In genomic region chr5:172910828-172911627, GRCh38 we compare ENCODE assay signal across 8 cellular contexts. TPM values are rescaled to one million over a fixed set of nuclear protein-coding genes. Genes with fewer than 3 reads are reported as not detected.
DNase-seq lines count a peak whose midpoint lies in the region; ATAC-seq and TF ChIP-seq lines count a peak whose summit lies in the region.

No MANE protein-coding gene starts in this region.

- DNase-seq in Caki2 (ENCODE audit: low read depth) (peak; percentile 100), SJCRH30 (peak; percentile 48 to 50), esophagus muscularis mucosa (ENCODE audit: extremely low spot score) (peak; percentile 97), neural progenitor cell (ENCODE audit: low spot score) (peak; percentile 31), GM19238 (ENCODE audit: insufficient read length, low spot score) (no peak), NCI-H1092 treated with DMSO at 0.1 percent for 48 hours (lab: John Stamatoyannopoulos, UW) (no peak)

- no peak for TF ChIP-seq EP300 in esophagus muscularis mucosa (IDR thresholded peaks at IDR 0.05)

- H3K4me3 ChIP-seq in SJCRH30 (no peak overlapping the region), esophagus muscularis mucosa (no peak overlapping the region), neural progenitor cell (no peak overlapping the region)

- H3K79me2 ChIP-seq in neural progenitor cell (ENCODE audit: low read depth), result no peaks in the 10 kb centered on the region

- no peaks in the 10 kb centered on the region for H3F3A ChIP-seq in neural progenitor cell (ENCODE audit: low read depth)

- WGBS in esophagus muscularis mucosa, result 57% methylated on average over 7 of the region's 9 CpGs

- H3K9me3 ChIP-seq in SJCRH30 (replicated peaks) (no peaks in the 10 kb centered on the region), esophagus muscularis mucosa (no peaks in the 10 kb centered on the region), neural progenitor cell (ENCODE audit: low read depth) (no peaks in the 10 kb centered on the region)

- peaks cover 8% of the 10 kb centered on the region for H3K4me1 ChIP-seq in SJCRH30
- peaks cover 21 to 39% (median 33%) of the 10 kb centered on the region in 4 donors for H3K4me1 ChIP-seq in esophagus muscularis mucosa
- peaks cover 7% of the 10 kb centered on the region for H3K4me1 ChIP-seq in neural progenitor cell

- H3K27me3 ChIP-seq in SJCRH30, result no peaks in the 10 kb centered on the region
- H3K27me3 ChIP-seq in esophagus muscularis mucosa, result no peaks in the 10 kb centered on the region
- H3K27me3 ChIP-seq in neural progenitor cell, result no peaks in the 10 kb centered on the region

- no peak overlapping the region for H3K4me3 Mint-ChIP-seq in neural progenitor cell

- no peaks in the 10 kb centered on the region for H4K20me1 ChIP-seq in neural progenitor cell (ENCODE audit: low read depth)

- peaks cover 9% of the 10 kb centered on the region for H3K36me3 Mint-ChIP-seq in neural progenitor cell

- no peak for TF ChIP-seq POLR2A in esophagus muscularis mucosa (IDR thresholded peaks at IDR 0.05; ENCODE audit: low read depth)

- peak; percentile 39 for ATAC-seq in GM21381 (IDR thresholded peaks at IDR 0.05; ENCODE audit: unreplicated experiment)
- ATAC-seq in HG02981 (IDR thresholded peaks at IDR 0.05; ENCODE audit: unreplicated experiment), result no peak

- H3K4me1 Mint-ChIP-seq in neural progenitor cell, result peaks cover 5% of the 10 kb centered on the region

- H3K9ac ChIP-seq in neural progenitor cell, result no peak overlapping the region

- peak; percentile 18 to 33 (median 23) for TF ChIP-seq CTCF in esophagus muscularis mucosa (IDR thresholded peaks at IDR 0.05)
- TF ChIP-seq CTCF in neural progenitor cell (IDR thresholded peaks at IDR 0.05), result peak; percentile 39

- H3K27ac ChIP-seq in SJCRH30 (no peak overlapping the region), esophagus muscularis mucosa (replicated peaks in 1 of 4) (peak overlapping the region; percentile 73 to 97 (median 80)), neural progenitor cell (no peak overlapping the region)

- intact Hi-C loops in esophagus muscularis mucosa (cut with DNase I), result no loop called here

- H3K4me2 ChIP-seq in neural progenitor cell, result no peak overlapping the region

- no peak overlapping the region for H2AFZ ChIP-seq in neural progenitor cell (replicated peaks)

- H3K27ac Mint-ChIP-seq in neural progenitor cell, result no peak overlapping the region

- in situ Hi-C loops in Caki2 (cut with HindIII; ENCODE audit: low pct_unique_long_range_greater_than_20kb, low sequenced_read_pairs), result loop anchor here (25.0 kb wide), 1 partner anchor 124 kb away; no protein-coding TSS in a partner anchor

- H3K36me3 ChIP-seq in SJCRH30 (no peaks in the 10 kb centered on the region; the same call in 1 of the 2 replicates), esophagus muscularis mucosa (peaks cover 21 to 57% (median 36%) of the 10 kb centered on the region in 4 donors), neural progenitor cell (no peaks in the 10 kb centered on the region)

- H3K27me3 Mint-ChIP-seq in neural progenitor cell (ENCODE audit: insufficient read depth, low read depth), result no peaks in the 10 kb centered on the region

- H3K9me3 Mint-ChIP-seq in neural progenitor cell, result no peaks in the 10 kb centered on the region

RNA-seq across cellular contexts. Expression of gene RPL26L1, which starts 48.2 kb away (rescaled TPM):
- 269 and 272 TPM in 2 replicates for total RNA-seq in Caki2 (2014; rRNA removed; shearing (Covaris generic); ENCODE audit: low replicate concordance)
- total RNA-seq in SJCRH30 (2014; rRNA removed; shearing (Covaris generic)), result 65.6 and 71.2 TPM in 2 replicates
- total RNA-seq in esophagus muscularis mucosa (10 to 100 TPM; 17.8 to 25.8 (median 22.1) TPM), neural progenitor cell (ENCODE audit: low replicate concordance) (55.7 and 99.3 TPM in 2 replicates)

Comparison
In these comparisons a context has a peak if more than half of its experiments do, and no peak if none do; other contexts are left out.
1. DNase-seq: peak in Caki2 (single experiment), SJCRH30 (2 of 2), esophagus muscularis mucosa (single experiment) and neural progenitor cell (single experiment); none in GM19238 (single experiment) and NCI-H1092 treated with DMSO at 0.1 percent for 48 hours (single experiment).
2. H3K27ac ChIP-seq: peak in esophagus muscularis mucosa (4 of 4); none in SJCRH30 (single experiment) and neural progenitor cell (single experiment).